8 cellular contexts compared by ENCODE assay signal in the genomic region with DNA sequence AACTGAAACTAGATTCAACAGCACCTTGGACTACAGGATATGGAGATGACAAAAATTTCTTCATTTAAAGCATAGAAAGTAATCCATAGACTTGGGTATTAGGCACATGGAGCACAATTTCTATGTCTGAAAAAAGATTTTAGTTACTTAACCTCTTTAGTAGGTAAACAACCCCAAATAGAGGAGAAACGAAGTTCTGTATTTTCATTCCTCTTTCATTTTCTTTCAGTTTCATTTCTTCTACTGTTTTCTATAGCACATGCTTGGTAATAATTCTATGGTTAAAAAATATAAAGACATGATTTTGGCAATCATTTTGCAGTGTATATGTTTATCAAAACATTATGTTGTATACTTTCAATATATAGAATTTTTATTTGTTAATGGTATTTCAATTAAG.
DNase-seq lines count a peak whose midpoint lies in the region; ATAC-seq and TF ChIP-seq lines count a peak whose summit lies in the region.
"Had no signal": no experiment of that assay in that cellular context is flagged by ENCODE, and none has a peak within 500 bp of the region (broad histone marks: within the 10 kb centered on the region; RNA-seq: fewer than 3 reads in every experiment).

No MANE protein-coding gene starts in this region.

- H3K27me3 Mint-ChIP-seq in T-helper 17 cell, result no peaks in the 10 kb centered on the region

- H3K4me3 Mint-ChIP-seq in T-helper 17 cell, result peak overlapping the region; percentile 84

- peak overlapping the region; percentile 65 for H3K4me2 ChIP-seq in osteoblast (ENCODE audit: insufficient read depth, low read length)

- no peaks in the 10 kb centered on the region for H3K9me3 ChIP-seq in T-helper 17 cell (ENCODE audit: control insufficient read depth, low read length, poor library complexity, severe bottlenecking)
- H3K9me3 ChIP-seq in osteoblast (ENCODE audit: low read depth, low read length), result no peaks in the 10 kb centered on the region
- H3K9me3 ChIP-seq in right cardiac atrium (ENCODE audit: control insufficient read depth, low read length), result peaks cover 2% of the 10 kb centered on the region

- H3K27ac Mint-ChIP-seq in T-helper 17 cell, result peak overlapping the region; percentile 93

- H3K27me3 ChIP-seq in osteoblast (ENCODE audit: insufficient read depth, low read length), result no peaks in the 10 kb centered on the region
- H3K27me3 ChIP-seq in right cardiac atrium (ENCODE audit: control insufficient read depth, insufficient read depth), result no peaks in the 10 kb centered on the region

- intact Hi-C loops in right cardiac atrium (cut with DNase I), result no loop called here

- ATAC-seq in GM19372 (IDR thresholded peaks at IDR 0.05; ENCODE audit: low read depth, unreplicated experiment) (peak; percentile 49), HG02885 (IDR thresholded peaks at IDR 0.05; ENCODE audit: poor library complexity, unreplicated experiment) (peak; percentile 67), T-helper 17 cell (peak; percentile 53), right cardiac atrium (no peak)

- H3K27ac ChIP-seq in osteoblast (ENCODE audit: low read depth, low read length), result no peak overlapping the region
- H3K27ac ChIP-seq in right cardiac atrium (ENCODE audit: low read length), result no peak overlapping the region

- peaks cover 2% of the 10 kb centered on the region for H3K36me3 Mint-ChIP-seq in T-helper 17 cell (ENCODE audit: low read depth)

- H3K4me3 ChIP-seq in osteoblast (ENCODE audit: insufficient read depth, low read length) (peak overlapping the region; percentile 34), right cardiac atrium (ENCODE audit: low read length) (no peak overlapping the region)

- 54% methylated on average over 1 of the region's 1 CpG for WGBS in right cardiac atrium

- H4K20me1 ChIP-seq in osteoblast (ENCODE audit: insufficient read depth, low read length), result no peaks in the 10 kb centered on the region

- no peak for TF ChIP-seq CTCF in osteoblast (IDR thresholded peaks at IDR 0.05; ENCODE audit: extremely low read depth, low read depth, low read length)

- no peaks in the 10 kb centered on the region for H3K79me2 ChIP-seq in osteoblast (ENCODE audit: insufficient read depth, low read length)

- DNase-seq in T-helper 17 cell (no peak), osteoblast (ENCODE audit: insufficient read length, low spot score, missing footprints) (no peak), right cardiac atrium (no peak), GOT3 (lab: John Stamatoyannopoulos, UW) (no peak), Kasumi-1 (lab: John Stamatoyannopoulos, UW) (no peak)
- DNase-seq: stimulated activated CD4-positive, alpha-beta T cell treated with anti-CD3 and anti-CD28 coated beads, Interleukin-4, amount 100 ng/mL, for 4 hours had no signal

- no peaks in the 10 kb centered on the region for H3K36me3 ChIP-seq in osteoblast (ENCODE audit: insufficient read depth, low read length)

- H3K4me1 ChIP-seq in osteoblast (ENCODE audit: insufficient read depth, low read length), result no peaks in the 10 kb centered on the region
- H3K4me1 ChIP-seq in right cardiac atrium (ENCODE audit: control insufficient read depth, insufficient read depth, low read length), result no peaks in the 10 kb centered on the region

- H3K4me1 Mint-ChIP-seq in T-helper 17 cell, result peaks cover 23% of the 10 kb centered on the region

- peak overlapping the region; percentile 76 for H2AFZ ChIP-seq in osteoblast (ENCODE audit: low read length)

Comparison
In these comparisons a context has a peak if more than half of its experiments do, and no peak if none do; other contexts are left out.
1. ATAC-seq: peak in GM19372 (single experiment), HG02885 (single experiment) and T-helper 17 cell (single experiment); none in right cardiac atrium (0 of 2).